ENCODE assay signal across 8 cellular contexts in genomic region chr14:67816326-67817009, GRCh38. TPM values are rescaled to one million over a fixed set of nuclear protein-coding genes. Genes with fewer than 3 reads are reported as not detected.
DNase-seq lines count a peak whose midpoint lies in the region; ATAC-seq and TF ChIP-seq lines count a peak whose summit lies in the region.

ZFYVE26 (minus strand) TSS chr14:67816590; CDS start chr14:67815963, 627 bp downstream.

- TF ChIP-seq CTCF in GM12865 (IDR thresholded peaks at IDR 0.05; ENCODE audit: insufficient read depth, low read depth, low read length, missing control alignments) (no peak), transverse colon (IDR thresholded peaks at IDR 0.05) (no peak)

- peak within 1 kb of the TSS; percentile 96 for H3K27ac Mint-ChIP-seq in activated naive CD8-positive, alpha-beta T cell treated with anti-CD3 and anti-CD28 coated beads, Interleukin-2, amount 50 U/mL, for 24 hours

- intact Hi-C loops in cardiac septum (cut with DNase I) (no loop called here), transverse colon (cut with DNase I; ENCODE audit: low total_unique reads) (no loop called here)

- DNase-seq in GM12865 (ENCODE audit: low read depth): peak; percentile 97
- peak; percentile 98 for DNase-seq in NCI-H1417 treated with DMSO at 0.1 percent for 48 hours (lab: John Stamatoyannopoulos, UW)
- DNase-seq in SW480 (ENCODE audit: low spot score): peak; percentile 99
- peak; percentile 88 for DNase-seq in activated naive CD8-positive, alpha-beta T cell treated with anti-CD3 and anti-CD28 coated beads, Interleukin-2, amount 50 U/mL, for 24 hours
- peak; percentile 96 for DNase-seq in cardiac septum (ENCODE audit: low spot score)
- DNase-seq in trophoblast cell: peak; percentile 93 to 97
- DNase-seq in transverse colon: peak; percentile 94

- H2BK12ac ChIP-seq in trophoblast cell (ENCODE audit: low read length): peak within 1 kb of the TSS; percentile 49

- H3K9me3 ChIP-seq in trophoblast cell (ENCODE audit: insufficient read depth, low read depth, low read length): no peaks in the 10 kb centered on the region
- H3K9me3 ChIP-seq in transverse colon: no peaks in the 10 kb centered on the region

- peak within 1 kb of the TSS; percentile 98 for H3K4me3 Mint-ChIP-seq in activated naive CD8-positive, alpha-beta T cell treated with anti-CD3 and anti-CD28 coated beads, Interleukin-2, amount 50 U/mL, for 24 hours

- H3K4me3 ChIP-seq in GM12865 (ENCODE audit: low read depth, low read length): peak within 1 kb of the TSS; percentile 82
- peak within 1 kb of the TSS; percentile 91 for H3K4me3 ChIP-seq in trophoblast cell (ENCODE audit: low read depth, low read length)
- H3K4me3 ChIP-seq in transverse colon: peak within 1 kb of the TSS; percentile 50 to 97 (median 74)

- WGBS in trophoblast cell (ENCODE audit: extremely low coverage, insufficient coverage, insufficient read length): no CpG with 5 or more reads among the region's 26 CpGs
- 0% methylated on average over 9 to 26 of the region's 26 CpGs for WGBS in transverse colon (ENCODE audit: low coverage in 1 of 2), 2 donors

- H3K27me3 ChIP-seq in trophoblast cell (ENCODE audit: insufficient read depth, low read length) (no peaks in the 10 kb centered on the region), transverse colon (no peaks in the 10 kb centered on the region)

- peak within 1 kb of the TSS; percentile 68 for H2BK5ac ChIP-seq in trophoblast cell (ENCODE audit: low read depth, low read length, poor library complexity)

- peaks cover 7% of the 10 kb centered on the region for H3K79me1 ChIP-seq in trophoblast cell (ENCODE audit: low read length)

- peak within 1 kb of the TSS; percentile 98 for H4K12ac ChIP-seq in trophoblast cell (ENCODE audit: low read depth, low read length)

- H4K91ac ChIP-seq in trophoblast cell (ENCODE audit: low read depth, low read length): peak within 1 kb of the TSS; percentile 96

- peak within 1 kb of the TSS; percentile 31 for H3K27ac ChIP-seq in trophoblast cell (ENCODE audit: low read depth, low read length)
- H3K27ac ChIP-seq in transverse colon: peak within 1 kb of the TSS; percentile 86 to 89 (median 88)

- H3K4me1 ChIP-seq in trophoblast cell (ENCODE audit: control insufficient read depth in 1 of 2, insufficient read depth in 2 of 2, low read length in 2 of 2) (peaks cover 3 to 6% of the 10 kb centered on the region in 2 experiments), transverse colon (peaks cover 10 to 41% (median 26%) of the 10 kb centered on the region in 4 donors)

- H4K8ac ChIP-seq in trophoblast cell (ENCODE audit: low read depth, low read length): peak within 1 kb of the TSS; percentile 98

- H3K4ac ChIP-seq in trophoblast cell (ENCODE audit: low read depth, low read length): peak within 1 kb of the TSS; percentile 58

- H3K18ac ChIP-seq in trophoblast cell (ENCODE audit: low read length): peak within 1 kb of the TSS; percentile 98

- peak within 1 kb of the TSS; percentile 99 for H2AFZ ChIP-seq in trophoblast cell (ENCODE audit: insufficient read depth, low read length, poor library complexity)

- peaks cover 11% of the 10 kb centered on the region for H3K36me3 Mint-ChIP-seq in activated naive CD8-positive, alpha-beta T cell treated with anti-CD3 and anti-CD28 coated beads, Interleukin-2, amount 50 U/mL, for 24 hours (ENCODE audit: low read depth)

- H3K23ac ChIP-seq in trophoblast cell (ENCODE audit: low read length): no peak within 1 kb of the TSS

- TF ChIP-seq POLR2A in transverse colon (IDR thresholded peaks at IDR 0.05): peak; percentile 61

- H3K27me3 Mint-ChIP-seq in activated naive CD8-positive, alpha-beta T cell treated with anti-CD3 and anti-CD28 coated beads, Interleukin-2, amount 50 U/mL, for 24 hours: no peaks in the 10 kb centered on the region

- H3K4me2 ChIP-seq in trophoblast cell (ENCODE audit: low read length): peak within 1 kb of the TSS; percentile 95

- H2AK5ac ChIP-seq in trophoblast cell (ENCODE audit: low read length): peak within 1 kb of the TSS; percentile 72

- peak within 1 kb of the TSS; percentile 82 for H3K9ac ChIP-seq in trophoblast cell (ENCODE audit: low read length)

- H2BK120ac ChIP-seq in trophoblast cell (ENCODE audit: insufficient read depth, low read length, poor library complexity): peak within 1 kb of the TSS; percentile 95

- H3K36me3 ChIP-seq in trophoblast cell (ENCODE audit: control insufficient read depth in 1 of 2, insufficient read depth in 2 of 2, low read length in 2 of 2) (no peaks in the 10 kb centered on the region), transverse colon (peaks cover 0 to 22% (median 9%) of the 10 kb centered on the region in 4 donors)

- ATAC-seq in HG02763 (IDR thresholded peaks at IDR 0.05; ENCODE audit: unreplicated experiment): peak; percentile 85
- ATAC-seq in activated naive CD8-positive, alpha-beta T cell treated with anti-CD3 and anti-CD28 coated beads, Interleukin-2, amount 50 U/mL, for 24 hours: peak; percentile 90

- H3K79me2 ChIP-seq in trophoblast cell (ENCODE audit: control insufficient read depth, insufficient read depth, low read length, poor library complexity): peaks cover 7% of the 10 kb centered on the region

- no peaks in the 10 kb centered on the region for H3K9me3 Mint-ChIP-seq in activated naive CD8-positive, alpha-beta T cell treated with anti-CD3 and anti-CD28 coated beads, Interleukin-2, amount 50 U/mL, for 24 hours

- H3K4me1 Mint-ChIP-seq in activated naive CD8-positive, alpha-beta T cell treated with anti-CD3 and anti-CD28 coated beads, Interleukin-2, amount 50 U/mL, for 24 hours: peaks cover 57% of the 10 kb centered on the region

- in situ Hi-C loops in transverse colon (cut with MboI; ENCODE audit: low pct_ligation_motif_present in 1 of 4, low pct_unique_long_range_greater_than_20kb in 1 of 4, low sequenced_read_pairs in 3 of 4): no loop called here

- peak within 1 kb of the TSS; percentile 98 for H3K14ac ChIP-seq in trophoblast cell (ENCODE audit: low read length)

- no peak for TF ChIP-seq EP300 in transverse colon (IDR thresholded peaks at IDR 0.05; ENCODE audit: low read depth)

RNA-seq across cellular contexts. Expression of gene ZFYVE26, which starts in this region (rescaled TPM):
- 11.2 TPM for total RNA-seq in cardiac septum
- 9.8 and 10.7 TPM in 2 replicates for polyA plus RNA-seq in trophoblast cell (2013)
- 10 to 100 TPM; 23.9 to 31.7 (median 28.8) TPM for total RNA-seq in transverse colon

Comparison
In these comparisons a context has a peak if more than half of its experiments do, and no peak if none do; other contexts are left out.
1. Peak in every context shown above with its lines: DNase-seq, ATAC-seq, H3K4me3 ChIP-seq and H3K27ac ChIP-seq.